ENCODE assay signal across 2 cellular contexts in the genomic region with DNA sequence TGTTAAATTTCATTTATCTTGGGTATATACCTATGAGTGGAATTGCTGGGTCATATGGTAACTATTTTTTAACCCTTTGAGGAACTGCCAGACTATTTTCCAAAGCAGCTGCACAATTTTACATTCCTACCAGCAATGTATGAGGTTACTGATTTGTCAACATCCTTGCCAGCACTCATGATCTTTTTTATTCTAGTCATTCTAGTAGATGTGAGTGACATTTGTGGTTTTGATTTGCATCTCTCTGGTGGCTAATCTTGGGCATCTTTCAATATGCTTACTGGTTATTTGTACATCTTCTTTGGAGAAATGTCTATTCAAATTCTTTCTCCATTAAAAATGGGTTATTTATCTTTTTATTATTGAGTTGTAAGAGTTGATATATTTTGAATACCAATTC.
TF ChIP-seq lines count a peak whose summit lies in the region.

No MANE protein-coding gene starts in this region.

TF ChIP-seq in GM23338, 12 proteins besides CTCF, POLR2A, EP300 and RAD21:
- TF ChIP-seq, protein P1, sequence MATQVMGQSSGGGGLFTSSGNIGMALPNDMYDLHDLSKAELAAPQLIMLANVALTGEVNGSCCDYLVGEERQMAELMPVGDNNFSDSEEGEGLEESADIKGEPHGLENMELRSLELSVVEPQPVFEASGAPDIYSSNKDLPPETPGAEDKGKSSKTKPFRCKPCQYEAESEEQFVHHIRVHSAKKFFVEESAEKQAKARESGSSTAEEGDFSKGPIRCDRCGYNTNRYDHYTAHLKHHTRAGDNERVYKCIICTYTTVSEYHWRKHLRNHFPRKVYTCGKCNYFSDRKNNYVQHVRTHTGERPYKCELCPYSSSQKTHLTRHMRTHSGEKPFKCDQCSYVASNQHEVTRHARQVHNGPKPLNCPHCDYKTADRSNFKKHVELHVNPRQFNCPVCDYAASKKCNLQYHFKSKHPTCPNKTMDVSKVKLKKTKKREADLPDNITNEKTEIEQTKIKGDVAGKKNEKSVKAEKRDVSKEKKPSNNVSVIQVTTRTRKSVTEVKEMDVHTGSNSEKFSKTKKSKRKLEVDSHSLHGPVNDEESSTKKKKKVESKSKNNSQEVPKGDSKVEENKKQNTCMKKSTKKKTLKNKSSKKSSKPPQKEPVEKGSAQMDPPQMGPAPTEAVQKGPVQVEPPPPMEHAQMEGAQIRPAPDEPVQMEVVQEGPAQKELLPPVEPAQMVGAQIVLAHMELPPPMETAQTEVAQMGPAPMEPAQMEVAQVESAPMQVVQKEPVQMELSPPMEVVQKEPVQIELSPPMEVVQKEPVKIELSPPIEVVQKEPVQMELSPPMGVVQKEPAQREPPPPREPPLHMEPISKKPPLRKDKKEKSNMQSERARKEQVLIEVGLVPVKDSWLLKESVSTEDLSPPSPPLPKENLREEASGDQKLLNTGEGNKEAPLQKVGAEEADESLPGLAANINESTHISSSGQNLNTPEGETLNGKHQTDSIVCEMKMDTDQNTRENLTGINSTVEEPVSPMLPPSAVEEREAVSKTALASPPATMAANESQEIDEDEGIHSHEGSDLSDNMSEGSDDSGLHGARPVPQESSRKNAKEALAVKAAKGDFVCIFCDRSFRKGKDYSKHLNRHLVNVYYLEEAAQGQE (IDR thresholded peaks at IDR 0.05; ENCODE audit: unreplicated experiment) = no peak
- TF ChIP-seq CREB1 (CRISPR knock-in tag; IDR thresholded peaks at IDR 0.05; ENCODE audit: low read depth) (no peak), EZH2 (IDR thresholded peaks at IDR 0.05; ENCODE audit: low read depth, unreplicated experiment) (no peak), NANOG (IDR thresholded peaks at IDR 0.05; ENCODE audit: borderline replicate concordance) (no peak), ZNF114 (CRISPR knock-in tag; IDR thresholded peaks at IDR 0.05) (no peak), ZNF462 (CRISPR knock-in tag; IDR thresholded peaks at IDR 0.05) (no peak), JUNB (IDR thresholded peaks at IDR 0.05; ENCODE audit: unreplicated experiment) (no peak), STAT1 (IDR thresholded peaks at IDR 0.05; ENCODE audit: unreplicated experiment) (no peak)
- TF ChIP-seq, protein P2, sequence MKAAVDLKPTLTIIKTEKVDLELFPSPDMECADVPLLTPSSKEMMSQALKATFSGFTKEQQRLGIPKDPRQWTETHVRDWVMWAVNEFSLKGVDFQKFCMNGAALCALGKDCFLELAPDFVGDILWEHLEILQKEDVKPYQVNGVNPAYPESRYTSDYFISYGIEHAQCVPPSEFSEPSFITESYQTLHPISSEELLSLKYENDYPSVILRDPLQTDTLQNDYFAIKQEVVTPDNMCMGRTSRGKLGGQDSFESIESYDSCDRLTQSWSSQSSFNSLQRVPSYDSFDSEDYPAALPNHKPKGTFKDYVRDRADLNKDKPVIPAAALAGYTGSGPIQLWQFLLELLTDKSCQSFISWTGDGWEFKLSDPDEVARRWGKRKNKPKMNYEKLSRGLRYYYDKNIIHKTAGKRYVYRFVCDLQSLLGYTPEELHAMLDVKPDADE (IDR thresholded peaks at IDR 0.05) = no peak

TF ChIP-seq in HepG2, 621 proteins besides CTCF, POLR2A, EP300 and RAD21:
- TF ChIP-seq ZNF160 (CRISPR knock-in tag; IDR thresholded peaks at IDR 0.05) = no peak
- no peak for TF ChIP-seq GFI1 (CRISPR knock-in tag; IDR thresholded peaks at IDR 0.05; ENCODE audit: borderline replicate concordance)
- no peak for TF ChIP-seq KAT7 (CRISPR knock-in tag; IDR thresholded peaks at IDR 0.05; ENCODE audit: borderline replicate concordance)
- TF ChIP-seq NONO (IDR thresholded peaks at IDR 0.05) = no peak
- no peak for TF ChIP-seq NONO (CRISPR knock-in tag; conservative IDR thresholded peaks at IDR 0.05)
- TF ChIP-seq ZNF496 (CRISPR knock-in tag; IDR thresholded peaks at IDR 0.05; ENCODE audit: insufficient replicate concordance) = no peak
- no peak for TF ChIP-seq USF2 (IDR thresholded peaks at IDR 0.05; ENCODE audit: low read depth, low read length)
- no peak for TF ChIP-seq USF2 (CRISPR knock-in tag; IDR thresholded peaks at IDR 0.05; ENCODE audit: borderline replicate concordance)
- TF ChIP-seq MLXIP (CRISPR knock-in tag; IDR thresholded peaks at IDR 0.05; ENCODE audit: borderline replicate concordance) = no peak
- no peak for TF ChIP-seq ZNF256 (CRISPR knock-in tag; conservative IDR thresholded peaks at IDR 0.05)
- TF ChIP-seq, protein P3, sequence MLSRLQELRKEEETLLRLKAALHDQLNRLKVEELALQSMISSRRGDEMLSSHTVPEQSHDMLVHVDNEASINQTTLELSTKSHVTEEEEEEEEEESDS (CRISPR knock-in tag; IDR thresholded peaks at IDR 0.05; ENCODE audit: borderline replicate concordance) = no peak
- TF ChIP-seq SNAI1 (CRISPR knock-in tag; IDR thresholded peaks at IDR 0.05; ENCODE audit: borderline replicate concordance) = no peak
- no peak for TF ChIP-seq ELF4 (CRISPR knock-in tag; IDR thresholded peaks at IDR 0.05; ENCODE audit: borderline replicate concordance)
- no peak for TF ChIP-seq KDM5A (IDR thresholded peaks at IDR 0.05; ENCODE audit: borderline replicate concordance, low read length)
- TF ChIP-seq, protein P4, sequence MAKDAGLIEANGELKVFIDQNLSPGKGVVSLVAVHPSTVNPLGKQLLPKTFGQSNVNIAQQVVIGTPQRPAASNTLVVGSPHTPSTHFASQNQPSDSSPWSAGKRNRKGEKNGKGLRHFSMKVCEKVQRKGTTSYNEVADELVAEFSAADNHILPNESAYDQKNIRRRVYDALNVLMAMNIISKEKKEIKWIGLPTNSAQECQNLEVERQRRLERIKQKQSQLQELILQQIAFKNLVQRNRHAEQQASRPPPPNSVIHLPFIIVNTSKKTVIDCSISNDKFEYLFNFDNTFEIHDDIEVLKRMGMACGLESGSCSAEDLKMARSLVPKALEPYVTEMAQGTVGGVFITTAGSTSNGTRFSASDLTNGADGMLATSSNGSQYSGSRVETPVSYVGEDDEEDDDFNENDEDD (CRISPR knock-in tag; IDR thresholded peaks at IDR 0.05; ENCODE audit: borderline replicate concordance) = no peak
- TF ChIP-seq, protein P5, sequence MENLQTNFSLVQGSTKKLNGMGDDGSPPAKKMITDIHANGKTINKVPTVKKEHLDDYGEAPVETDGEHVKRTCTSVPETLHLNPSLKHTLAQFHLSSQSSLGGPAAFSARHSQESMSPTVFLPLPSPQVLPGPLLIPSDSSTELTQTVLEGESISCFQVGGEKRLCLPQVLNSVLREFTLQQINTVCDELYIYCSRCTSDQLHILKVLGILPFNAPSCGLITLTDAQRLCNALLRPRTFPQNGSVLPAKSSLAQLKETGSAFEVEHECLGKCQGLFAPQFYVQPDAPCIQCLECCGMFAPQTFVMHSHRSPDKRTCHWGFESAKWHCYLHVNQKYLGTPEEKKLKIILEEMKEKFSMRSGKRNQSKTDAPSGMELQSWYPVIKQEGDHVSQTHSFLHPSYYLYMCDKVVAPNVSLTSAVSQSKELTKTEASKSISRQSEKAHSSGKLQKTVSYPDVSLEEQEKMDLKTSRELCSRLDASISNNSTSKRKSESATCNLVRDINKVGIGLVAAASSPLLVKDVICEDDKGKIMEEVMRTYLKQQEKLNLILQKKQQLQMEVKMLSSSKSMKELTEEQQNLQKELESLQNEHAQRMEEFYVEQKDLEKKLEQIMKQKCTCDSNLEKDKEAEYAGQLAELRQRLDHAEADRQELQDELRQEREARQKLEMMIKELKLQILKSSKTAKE (CRISPR knock-in tag; IDR thresholded peaks at IDR 0.05; ENCODE audit: borderline replicate concordance) = no peak
- no peak for TF ChIP-seq NPAS2 (CRISPR knock-in tag; IDR thresholded peaks at IDR 0.05; ENCODE audit: borderline replicate concordance)
- TF ChIP-seq SALL2 (CRISPR knock-in tag; IDR thresholded peaks at IDR 0.05) = no peak
- TF ChIP-seq MYNN (CRISPR knock-in tag; IDR thresholded peaks at IDR 0.05; ENCODE audit: low read depth) = no peak
TF ChIP-seq in HepG2: peak in this region for 0.
